In genomic region chr2:112794131-112794733, GRCh38 we compare ENCODE assay signal across 1 cellular context.
TF ChIP-seq lines count a peak whose summit lies in the region.

No MANE protein-coding gene starts in this region.

TF ChIP-seq in K562, 482 proteins besides CTCF, POLR2A, EP300 and RAD21 (continued from another document and continues in another):
- TF ChIP-seq CBX3 (IDR thresholded peaks at IDR 0.05; ENCODE audit: borderline replicate concordance in 1 of 2, low read length in 2 of 2): peak in 1 of 2 experiments; percentile 96; a peak in 2 of 3 replicates
- no peak; the same call in 1 of the 2 replicates for TF ChIP-seq HDAC8 (tag; IDR thresholded peaks at IDR 0.05)
- TF ChIP-seq MAZ (CRISPR knock-in tag; conservative IDR thresholded peaks at IDR 0.05 in 1 of 2, IDR thresholded peaks at IDR 0.05 in 1 of 2): peak in 1 of 2 experiments; percentile 40; a peak in 1 of 4 replicates
- 0 out of 2 replicates have a peak, but pooled peaks have one; percentile 35 for TF ChIP-seq MAFF (IDR thresholded peaks at IDR 0.05; ENCODE audit: low read length)
- no peak for TF ChIP-seq ZNF518B (CRISPR knock-in tag; IDR thresholded peaks at IDR 0.05)
- no peak for TF ChIP-seq XRCC4 (IDR thresholded peaks at IDR 0.05; ENCODE audit: extremely low read depth, insufficient read depth, insufficient read length)
- no peak for TF ChIP-seq RBM17 (IDR thresholded peaks at IDR 0.05; ENCODE audit: borderline replicate concordance, low read depth, low read length)
- TF ChIP-seq, protein P1, sequence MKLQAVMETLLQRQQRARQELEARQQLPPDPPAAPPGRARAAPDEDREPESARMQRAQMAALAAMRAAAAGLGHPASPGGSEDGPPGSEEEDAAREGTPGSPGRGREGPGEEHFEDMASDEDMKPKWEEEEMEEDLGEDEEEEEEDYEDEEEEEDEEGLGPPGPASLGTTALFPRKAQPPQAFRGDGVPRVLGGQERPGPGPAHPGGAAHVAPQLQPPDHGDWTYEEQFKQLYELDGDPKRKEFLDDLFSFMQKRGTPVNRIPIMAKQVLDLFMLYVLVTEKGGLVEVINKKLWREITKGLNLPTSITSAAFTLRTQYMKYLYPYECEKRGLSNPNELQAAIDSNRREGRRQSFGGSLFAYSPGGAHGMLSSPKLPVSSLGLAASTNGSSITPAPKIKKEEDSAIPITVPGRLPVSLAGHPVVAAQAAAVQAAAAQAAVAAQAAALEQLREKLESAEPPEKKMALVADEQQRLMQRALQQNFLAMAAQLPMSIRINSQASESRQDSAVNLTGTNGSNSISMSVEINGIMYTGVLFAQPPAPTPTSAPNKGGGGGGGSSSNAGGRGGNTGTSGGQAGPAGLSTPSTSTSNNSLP (IDR thresholded peaks at IDR 0.05; ENCODE audit: borderline replicate concordance, low read depth, low read length): no peak
- no peak for TF ChIP-seq POLR2AphosphoS2 (IDR thresholded peaks at IDR 0.05; ENCODE audit: low read length)
- no peak for TF ChIP-seq BDP1 (IDR thresholded peaks at IDR 0.05; ENCODE audit: insufficient read depth, insufficient read length)
- no peak for TF ChIP-seq POU5F1 (IDR thresholded peaks at IDR 0.05; ENCODE audit: borderline replicate concordance, low read depth, low read length, partially characterized antibody)
- TF ChIP-seq ZBTB34 (CRISPR knock-in tag; IDR thresholded peaks at IDR 0.05): peak; percentile 31; the same call in 1 of the 2 replicates
- peak; percentile 44 for TF ChIP-seq TAL1 (IDR thresholded peaks at IDR 0.05)
- TF ChIP-seq ZNF668 (CRISPR knock-in tag; IDR thresholded peaks at IDR 0.05): peak; percentile 85
- no peak for TF ChIP-seq ZNF79 (CRISPR knock-in tag; IDR thresholded peaks at IDR 0.05; ENCODE audit: low read depth)
- TF ChIP-seq, protein P2, sequence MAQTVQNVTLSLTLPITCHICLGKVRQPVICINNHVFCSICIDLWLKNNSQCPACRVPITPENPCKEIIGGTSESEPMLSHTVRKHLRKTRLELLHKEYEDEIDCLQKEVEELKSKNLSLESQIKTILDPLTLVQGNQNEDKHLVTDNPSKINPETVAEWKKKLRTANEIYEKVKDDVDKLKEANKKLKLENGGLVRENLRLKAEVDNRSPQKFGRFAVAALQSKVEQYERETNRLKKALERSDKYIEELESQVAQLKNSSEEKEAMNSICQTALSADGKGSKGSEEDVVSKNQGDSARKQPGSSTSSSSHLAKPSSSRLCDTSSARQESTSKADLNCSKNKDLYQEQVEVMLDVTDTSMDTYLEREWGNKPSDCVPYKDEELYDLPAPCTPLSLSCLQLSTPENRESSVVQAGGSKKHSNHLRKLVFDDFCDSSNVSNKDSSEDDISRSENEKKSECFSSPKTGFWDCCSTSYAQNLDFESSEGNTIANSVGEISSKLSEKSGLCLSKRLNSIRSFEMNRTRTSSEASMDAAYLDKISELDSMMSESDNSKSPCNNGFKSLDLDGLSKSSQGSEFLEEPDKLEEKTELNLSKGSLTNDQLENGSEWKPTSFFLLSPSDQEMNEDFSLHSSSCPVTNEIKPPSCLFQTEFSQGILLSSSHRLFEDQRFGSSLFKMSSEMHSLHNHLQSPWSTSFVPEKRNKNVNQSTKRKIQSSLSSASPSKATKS (CRISPR knock-in tag; IDR thresholded peaks at IDR 0.05): no peak
- TF ChIP-seq ZC3H8 (IDR thresholded peaks at IDR 0.05): no peak
- TF ChIP-seq, protein P3, sequence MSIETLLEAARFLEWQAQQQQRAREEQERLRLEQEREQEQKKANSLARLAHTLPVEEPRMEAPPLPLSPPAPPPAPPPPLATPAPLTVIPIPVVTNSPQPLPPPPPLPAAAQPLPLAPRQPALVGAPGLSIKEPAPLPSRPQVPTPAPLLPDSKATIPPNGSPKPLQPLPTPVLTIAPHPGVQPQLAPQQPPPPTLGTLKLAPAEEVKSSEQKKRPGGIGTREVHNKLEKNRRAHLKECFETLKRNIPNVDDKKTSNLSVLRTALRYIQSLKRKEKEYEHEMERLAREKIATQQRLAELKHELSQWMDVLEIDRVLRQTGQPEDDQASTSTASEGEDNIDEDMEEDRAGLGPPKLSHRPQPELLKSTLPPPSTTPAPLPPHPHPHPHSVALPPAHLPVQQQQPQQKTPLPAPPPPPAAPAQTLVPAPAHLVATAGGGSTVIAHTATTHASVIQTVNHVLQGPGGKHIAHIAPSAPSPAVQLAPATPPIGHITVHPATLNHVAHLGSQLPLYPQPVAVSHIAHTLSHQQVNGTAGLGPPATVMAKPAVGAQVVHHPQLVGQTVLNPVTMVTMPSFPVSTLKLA (conservative IDR thresholded peaks at IDR 0.05): peak; percentile 66 to 89; a peak in 3 of 4 replicates
- no peak for TF ChIP-seq EWSR1 (IDR thresholded peaks at IDR 0.05; ENCODE audit: borderline replicate concordance, low read depth, partially characterized antibody)
- TF ChIP-seq MAFG (tag; conservative IDR thresholded peaks at IDR 0.05): peak; percentile 90
- TF ChIP-seq KDM5B (IDR thresholded peaks at IDR 0.05; ENCODE audit: insufficient replicate concordance, low read depth, low read length): no peak
- TF ChIP-seq ZNF586 (CRISPR knock-in tag; conservative IDR thresholded peaks at IDR 0.05): no peak
- TF ChIP-seq RBFOX2 (IDR thresholded peaks at IDR 0.05; ENCODE audit: low read depth, low read length): no peak
- TF ChIP-seq MTA1 (IDR thresholded peaks at IDR 0.05; ENCODE audit: borderline replicate concordance): peak; percentile 82; the same call in 1 of the 2 replicates
- no peak for TF ChIP-seq EZH2 (IDR thresholded peaks at IDR 0.05; ENCODE audit: borderline replicate concordance, low read depth, low read length)
- TF ChIP-seq TBL1XR1 (IDR thresholded peaks at IDR 0.05; ENCODE audit: low read length in 2 of 2): peak in 1 of 2 experiments; percentile 63; a peak in 1 of 4 replicates
- TF ChIP-seq KLF1 (tag; IDR thresholded peaks at IDR 0.05): no peak
- TF ChIP-seq, protein P4, sequence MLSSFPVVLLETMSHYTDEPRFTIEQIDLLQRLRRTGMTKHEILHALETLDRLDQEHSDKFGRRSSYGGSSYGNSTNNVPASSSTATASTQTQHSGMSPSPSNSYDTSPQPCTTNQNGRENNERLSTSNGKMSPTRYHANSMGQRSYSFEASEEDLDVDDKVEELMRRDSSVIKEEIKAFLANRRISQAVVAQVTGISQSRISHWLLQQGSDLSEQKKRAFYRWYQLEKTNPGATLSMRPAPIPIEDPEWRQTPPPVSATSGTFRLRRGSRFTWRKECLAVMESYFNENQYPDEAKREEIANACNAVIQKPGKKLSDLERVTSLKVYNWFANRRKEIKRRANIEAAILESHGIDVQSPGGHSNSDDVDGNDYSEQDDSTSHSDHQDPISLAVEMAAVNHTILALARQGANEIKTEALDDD (IDR thresholded peaks at IDR 0.05): no peak; the same call in 1 of the 2 replicates
- no peak for TF ChIP-seq YBX1 (IDR thresholded peaks at IDR 0.05)
- TF ChIP-seq KDM4B (IDR thresholded peaks at IDR 0.05; ENCODE audit: borderline replicate concordance in 2 of 2, low read depth in 1 of 2): no peak
- TF ChIP-seq, protein P5, sequence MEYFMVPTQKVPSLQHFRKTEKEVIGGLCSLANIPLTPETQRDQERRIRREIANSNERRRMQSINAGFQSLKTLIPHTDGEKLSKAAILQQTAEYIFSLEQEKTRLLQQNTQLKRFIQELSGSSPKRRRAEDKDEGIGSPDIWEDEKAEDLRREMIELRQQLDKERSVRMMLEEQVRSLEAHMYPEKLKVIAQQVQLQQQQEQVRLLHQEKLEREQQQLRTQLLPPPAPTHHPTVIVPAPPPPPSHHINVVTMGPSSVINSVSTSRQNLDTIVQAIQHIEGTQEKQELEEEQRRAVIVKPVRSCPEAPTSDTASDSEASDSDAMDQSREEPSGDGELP (CRISPR knock-in tag; IDR thresholded peaks at IDR 0.05; ENCODE audit: borderline replicate concordance): peak; percentile 25; the same call in 1 of the 2 replicates
- no peak for TF ChIP-seq TAF7 (tag; IDR thresholded peaks at IDR 0.05)
- TF ChIP-seq, protein P6, sequence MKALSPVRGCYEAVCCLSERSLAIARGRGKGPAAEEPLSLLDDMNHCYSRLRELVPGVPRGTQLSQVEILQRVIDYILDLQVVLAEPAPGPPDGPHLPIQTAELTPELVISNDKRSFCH (CRISPR knock-in tag; IDR thresholded peaks at IDR 0.05): no peak
- TF ChIP-seq, protein P6 (tag; IDR thresholded peaks at IDR 0.05): peak; percentile 66; the same call in 1 of the 2 replicates
- TF ChIP-seq PTRF (tag; IDR thresholded peaks at IDR 0.05): no peak
- TF ChIP-seq POLR2G (IDR thresholded peaks at IDR 0.05; ENCODE audit: low read depth, low read length): no peak
- TF ChIP-seq CREB3L1 (IDR thresholded peaks at IDR 0.05; ENCODE audit: borderline replicate concordance, low read depth): peak; percentile 92
- TF ChIP-seq CLOCK (CRISPR knock-in tag; IDR thresholded peaks at IDR 0.05; ENCODE audit: borderline replicate concordance): no peak
- no peak for TF ChIP-seq SP2 (IDR thresholded peaks at IDR 0.05; ENCODE audit: extremely low read depth, low read depth, low read length, poor library complexity, severe bottlenecking)
- no peak for TF ChIP-seq NR4A1 (CRISPR knock-in tag; IDR thresholded peaks at IDR 0.05)
- peak; percentile 60 for TF ChIP-seq NR4A1 (tag; IDR thresholded peaks at IDR 0.05)
- TF ChIP-seq, protein P7, sequence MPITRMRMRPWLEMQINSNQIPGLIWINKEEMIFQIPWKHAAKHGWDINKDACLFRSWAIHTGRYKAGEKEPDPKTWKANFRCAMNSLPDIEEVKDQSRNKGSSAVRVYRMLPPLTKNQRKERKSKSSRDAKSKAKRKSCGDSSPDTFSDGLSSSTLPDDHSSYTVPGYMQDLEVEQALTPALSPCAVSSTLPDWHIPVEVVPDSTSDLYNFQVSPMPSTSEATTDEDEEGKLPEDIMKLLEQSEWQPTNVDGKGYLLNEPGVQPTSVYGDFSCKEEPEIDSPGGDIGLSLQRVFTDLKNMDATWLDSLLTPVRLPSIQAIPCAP (CRISPR knock-in tag; IDR thresholded peaks at IDR 0.05; ENCODE audit: borderline replicate concordance): no peak
- TF ChIP-seq RBM34 (IDR thresholded peaks at IDR 0.05; ENCODE audit: borderline replicate concordance, insufficient read depth, low read length): no peak
